ENCODE assay signal across 9 cellular contexts in genomic region chr17:39652635-39653315, GRCh38. TPM values are rescaled to one million over a fixed set of nuclear protein-coding genes. Genes with fewer than 3 reads are reported as not detected.
DNase-seq lines count a peak whose midpoint lies in the region; ATAC-seq and TF ChIP-seq lines count a peak whose summit lies in the region.
"Had no signal": no experiment of that assay in that cellular context is flagged by ENCODE, and none has a peak within 500 bp of the region (broad histone marks: within the 10 kb centered on the region; RNA-seq: fewer than 3 reads in every experiment).

No MANE protein-coding gene starts in this region.

- H3K4me3 ChIP-seq in iPS-20b (ENCODE audit: low read length) = 0 out of 2 replicates have a peak overlapping the region, but pooled peaks have one; percentile 17
- peak overlapping the region in 3 of 4 donors; percentile 5 to 40 (median 11) for H3K4me3 ChIP-seq in tibial nerve
- H3K4me3 ChIP-seq: spleen had no signal

- peaks cover 36% of the 10 kb centered on the region for H3K4me1 Mint-ChIP-seq in activated naive CD4-positive, alpha-beta T cell treated with anti-CD3 and anti-CD28 coated beads, Interleukin-2, amount 10 ng/mL, durations not matched to agents 7 days and 5 days

- no peaks in the 10 kb centered on the region for H3K9me3 Mint-ChIP-seq in activated naive CD4-positive, alpha-beta T cell treated with anti-CD3 and anti-CD28 coated beads, Interleukin-2, amount 10 ng/mL, durations not matched to agents 7 days and 5 days
- H3K9me3 Mint-ChIP-seq: activated CD4-positive, alpha-beta T cell treated with anti-CD3 and anti-CD28 coated beads, Interleukin-2, amount 10 ng/mL, durations not matched to agents 24 days and 14 days had no signal

- H3K27me3 ChIP-seq in iPS-20b (ENCODE audit: insufficient read depth, low read length) (no peaks in the 10 kb centered on the region), tibial nerve (no peaks in the 10 kb centered on the region)
- H3K27me3 ChIP-seq: spleen had no signal

- H3K4me3 Mint-ChIP-seq in activated naive CD4-positive, alpha-beta T cell treated with anti-CD3 and anti-CD28 coated beads, Interleukin-2, amount 10 ng/mL, durations not matched to agents 7 days and 5 days = no peak overlapping the region
- H3K4me3 Mint-ChIP-seq: activated CD4-positive, alpha-beta T cell treated with anti-CD3 and anti-CD28 coated beads, Interleukin-2, amount 10 ng/mL, durations not matched to agents 24 days and 14 days had no signal

- H3K36me3 Mint-ChIP-seq in activated naive CD4-positive, alpha-beta T cell treated with anti-CD3 and anti-CD28 coated beads, Interleukin-2, amount 10 ng/mL, durations not matched to agents 7 days and 5 days = peaks cover 25% of the 10 kb centered on the region

- peak overlapping the region; percentile 49 for H3K27ac Mint-ChIP-seq in activated naive CD4-positive, alpha-beta T cell treated with anti-CD3 and anti-CD28 coated beads, Interleukin-2, amount 10 ng/mL, durations not matched to agents 7 days and 5 days
- H3K27ac Mint-ChIP-seq: activated CD4-positive, alpha-beta T cell treated with anti-CD3 and anti-CD28 coated beads, Interleukin-2, amount 10 ng/mL, durations not matched to agents 24 days and 14 days had no signal

- H3K27me3 Mint-ChIP-seq in activated naive CD4-positive, alpha-beta T cell treated with anti-CD3 and anti-CD28 coated beads, Interleukin-2, amount 10 ng/mL, durations not matched to agents 7 days and 5 days = no peaks in the 10 kb centered on the region
- H3K27me3 Mint-ChIP-seq: activated CD4-positive, alpha-beta T cell treated with anti-CD3 and anti-CD28 coated beads, Interleukin-2, amount 10 ng/mL, durations not matched to agents 24 days and 14 days had no signal

- TF ChIP-seq EP300 in tibial nerve (IDR thresholded peaks at IDR 0.05) = peak in 1 of 2 donors; percentile 79

- H3K9ac ChIP-seq in iPS-20b (ENCODE audit: low read depth, low read length) = peak overlapping the region; percentile 19; the same call in 1 of the 2 replicates

- H3K27ac ChIP-seq in iPS-20b (ENCODE audit: low read length) = peak overlapping the region; percentile 16
- H3K27ac ChIP-seq in tibial nerve = peak overlapping the region; percentile 80 to 94 (median 88)

- ATAC-seq in GM19324 (IDR thresholded peaks at IDR 0.05; ENCODE audit: low FRiP score, unreplicated experiment) = no peak
- no peak for ATAC-seq in GM18868 (IDR thresholded peaks at IDR 0.05; ENCODE audit: unreplicated experiment)

- DNase-seq in activated naive CD4-positive, alpha-beta T cell treated with anti-CD3 and anti-CD28 coated beads, Interleukin-2, amount 10 ng/mL, durations not matched to agents 7 days and 5 days = no peak
- no peak for DNase-seq in activated naive CD4-positive, alpha-beta T cell treated with Interleukin-2 at 50 U/mL for 16 hours
- no peak for DNase-seq in tibial nerve (ENCODE audit: low spot score in 2 of 2)
- DNase-seq: activated CD4-positive, alpha-beta T cell treated with anti-CD3 and anti-CD28 coated beads, Interleukin-2, amount 10 ng/mL, durations not matched to agents 24 days and 14 days; NCI-H2029 treated with DMSO at 0.1 percent for 48 hours; spleen had no signal

- peak in 1 of 2 donors; percentile 62 for TF ChIP-seq POLR2A in tibial nerve (IDR thresholded peaks at IDR 0.05)

- CTCF ChIA-PET in activated naive CD4-positive, alpha-beta T cell treated with anti-CD3 and anti-CD28 coated beads, Interleukin-2, amount 10 ng/mL, durations not matched to agents 7 days and 5 days (lab: Charles Lee) = interaction anchor here (0.6 to 18.2 kb wide), 8 partner anchors 10 to 100 kb away, joined by 3 to 200 read pairs (median 10); no protein-coding TSS in a partner anchor

- WGBS in tibial nerve, 2 donors = 48% methylated on average over 6 of the region's 6 CpGs

- H3K9me3 ChIP-seq in iPS-20b (ENCODE audit: insufficient read depth, low read depth, low read length) (no peaks in the 10 kb centered on the region), tibial nerve (no peaks in the 10 kb centered on the region)
- H3K9me3 ChIP-seq: spleen had no signal

- H3K36me3 ChIP-seq in iPS-20b (ENCODE audit: insufficient read depth, low read depth, low read length) (peaks cover 9% of the 10 kb centered on the region; the same call in 1 of the 2 replicates), tibial nerve (peaks cover 0 to 24% (median 4%) of the 10 kb centered on the region in 3 donors)

- H3K4me1 ChIP-seq in iPS-20b (ENCODE audit: insufficient read depth, low read length) (peaks cover 9% of the 10 kb centered on the region; the same call in 1 of the 2 replicates), tibial nerve (peaks cover 0 to 52% (median 22%) of the 10 kb centered on the region in 4 donors)

- TF ChIP-seq CTCF in tibial nerve (IDR thresholded peaks at IDR 0.05) = no peak

RNA-seq across cellular contexts. Expression of gene TCAP, which starts 12.4 kb away (rescaled TPM):
- 1 to 10 TPM in 1 of 4 donors, under 1 TPM in 3; 0.30 to 5.5 (median 0.61) TPM for total RNA-seq in tibial nerve

RNA-seq across cellular contexts. Expression of gene PNMT, which starts 15.5 kb away (rescaled TPM):
- 10 to 100 TPM in 3 of 4 donors, 1 to 10 TPM in 1; 2.4 to 19.6 (median 12.4) TPM for total RNA-seq in tibial nerve
- total RNA-seq: activated CD4-positive, alpha-beta T cell treated with anti-CD3 and anti-CD28 coated beads, Interleukin-2, amount 10 ng/mL, durations not matched to agents 24 days and 14 days had no signal

RNA-seq across cellular contexts. Expression of gene STARD3, which starts 15.8 kb away (rescaled TPM):
- 100 to 1,000 TPM in 3 of 4 donors, 10 to 100 TPM in 1; 85.3 to 170 (median 108) TPM for total RNA-seq in tibial nerve

RNA-seq across cellular contexts. Expression of gene PPP1R1B, which starts 26.0 kb away (rescaled TPM):
- total RNA-seq in tibial nerve = 10 to 100 TPM; 10.4 to 20.4 (median 12.7) TPM
- total RNA-seq: activated CD4-positive, alpha-beta T cell treated with anti-CD3 and anti-CD28 coated beads, Interleukin-2, amount 10 ng/mL, durations not matched to agents 24 days and 14 days; spleen had no signal

RNA-seq across cellular contexts. Expression of gene PGAP3, which starts 35.1 kb away (rescaled TPM):
- total RNA-seq in tibial nerve = 10 to 100 TPM; 10.9 to 16.5 (median 15.1) TPM
